8 cellular contexts compared by ENCODE assay signal in the genomic region with DNA sequence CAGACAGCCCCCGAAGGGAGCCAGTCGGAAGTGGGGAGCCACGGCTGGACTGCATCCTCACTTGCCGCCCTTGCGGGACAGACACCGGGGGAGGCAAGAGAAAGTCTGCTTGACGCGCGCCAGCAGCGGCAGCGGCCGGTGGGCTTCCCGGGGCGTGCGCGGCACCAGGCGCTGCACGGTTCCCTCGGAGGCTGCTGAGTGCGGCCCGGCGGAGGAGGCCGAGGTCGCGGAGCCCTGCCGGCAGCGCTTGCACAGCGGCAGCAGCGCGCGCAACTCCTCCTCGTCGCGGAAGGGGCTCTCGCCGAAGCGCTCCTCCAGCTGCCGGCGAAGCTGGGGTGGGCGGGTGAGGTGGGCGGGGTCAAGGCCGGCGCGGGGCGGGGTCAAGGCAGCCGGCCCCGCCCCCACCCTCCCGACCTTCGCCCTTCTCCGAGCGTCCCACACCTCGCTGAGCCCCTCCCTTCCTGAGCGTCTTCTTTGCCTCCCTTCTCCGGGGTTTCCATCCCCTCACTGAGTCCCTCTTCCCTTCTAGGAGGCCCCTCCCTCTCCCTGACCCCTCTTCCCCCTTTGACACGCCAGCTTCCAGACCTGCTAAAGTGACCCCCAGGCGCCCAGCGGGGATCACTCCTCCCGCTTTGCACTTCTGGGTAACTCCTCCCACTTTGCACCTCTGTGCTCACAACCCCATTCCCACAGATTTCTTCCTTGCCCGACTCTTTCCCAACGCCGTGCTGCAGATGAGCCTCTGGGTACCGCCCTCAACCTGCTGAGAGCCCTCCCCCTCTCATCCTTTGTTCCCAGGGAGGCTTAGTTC. TPM values are rescaled to one million over a fixed set of nuclear protein-coding genes. Genes with fewer than 3 reads are reported as not detected.
DNase-seq lines count a peak whose midpoint lies in the region; ATAC-seq and TF ChIP-seq lines count a peak whose summit lies in the region.

No MANE protein-coding gene starts in this region.

- H3F3A ChIP-seq in smooth muscle cell (ENCODE audit: low read depth) = no peaks in the 10 kb centered on the region

- no peaks in the 10 kb centered on the region for H3K27me3 ChIP-seq in ascending aorta
- peaks cover 18% of the 10 kb centered on the region for H3K27me3 ChIP-seq in iPS-18a (ENCODE audit: control insufficient read depth, insufficient read depth, low read length)
- peaks cover 22% of the 10 kb centered on the region for H3K27me3 ChIP-seq in smooth muscle cell (ENCODE audit: low read depth)

- no peaks in the 10 kb centered on the region for H3K9me3 ChIP-seq in ascending aorta
- H3K9me3 ChIP-seq in iPS-18a (ENCODE audit: control insufficient read depth, low read depth, low read length) = no peaks in the 10 kb centered on the region
- H3K9me3 ChIP-seq in smooth muscle cell (replicated peaks; ENCODE audit: low read depth) = no peaks in the 10 kb centered on the region

- intact Hi-C loops in ascending aorta (cut with DNase I) = loop anchor here (5.0 kb wide), 1 partner anchor 56 kb away; no protein-coding TSS in a partner anchor

- H3K36me3 ChIP-seq in ascending aorta (no peaks in the 10 kb centered on the region), iPS-18a (ENCODE audit: control insufficient read depth, low read depth, low read length) (no peaks in the 10 kb centered on the region), smooth muscle cell (ENCODE audit: low read depth) (no peaks in the 10 kb centered on the region)

- H3K4me3 ChIP-seq in NB4 (ENCODE audit: low read depth, low read length) (peak overlapping the region; percentile 42), ascending aorta (peak overlapping the region; percentile 58 to 69), iPS-18a (ENCODE audit: low read length) (peak overlapping the region; percentile 79), smooth muscle cell (peak overlapping the region; percentile 81)

- TF ChIP-seq POLR2A in NB4 (IDR thresholded peaks at IDR 0.05; ENCODE audit: extremely low read depth, insufficient read length) = peak; percentile 14

- no peaks in the 10 kb centered on the region for H3K79me2 ChIP-seq in smooth muscle cell (ENCODE audit: low read depth)

- H3K4me1 ChIP-seq in ascending aorta (peaks cover 9 to 10% of the 10 kb centered on the region in 2 donors), iPS-18a (ENCODE audit: control insufficient read depth, low read depth, low read length) (peaks cover 16% of the 10 kb centered on the region), smooth muscle cell (ENCODE audit: low read depth) (peaks cover 12% of the 10 kb centered on the region)

- peak overlapping the region; percentile 100 for H3K4me2 ChIP-seq in smooth muscle cell

- 4% methylated on average over 50 of the region's 62 CpGs for WGBS in smooth muscle cell (ENCODE audit: low lambda C conversion rate)

- DNase-seq in NCI-H1436 (lab: John Stamatoyannopoulos, UW) = peak; percentile 80
- no peak for DNase-seq in NCI-H1436 treated with DMSO at 0.1 percent for 48 hours (lab: John Stamatoyannopoulos, UW)
- peak; percentile 86 for DNase-seq in NB4 (ENCODE audit: low read depth)
- DNase-seq in T-helper 1 cell = peak; percentile 40 to 64 (median 54)
- DNase-seq in ascending aorta (ENCODE audit: low spot score in 2 of 2) = peak in 1 of 2 donors; percentile 63
- DNase-seq in smooth muscle cell (lab: John Stamatoyannopoulos, UW; ENCODE audit: unreplicated experiment) = no peak

- H3K27ac ChIP-seq in ascending aorta (no peak overlapping the region), iPS-18a (ENCODE audit: low read length) (peak overlapping the region; percentile 2), smooth muscle cell (ENCODE audit: low read depth) (no peak overlapping the region)

- peak overlapping the region; percentile 98 for H2AFZ ChIP-seq in smooth muscle cell (ENCODE audit: low read depth)

- H4K20me1 ChIP-seq in smooth muscle cell (ENCODE audit: low read depth) = no peaks in the 10 kb centered on the region

- TF ChIP-seq CTCF in NB4 (IDR thresholded peaks at IDR 0.05; ENCODE audit: low read depth, low read length) = no peak
- TF ChIP-seq CTCF in ascending aorta (IDR thresholded peaks at IDR 0.05) = no peak
- TF ChIP-seq CTCF in smooth muscle cell (IDR thresholded peaks at IDR 0.05; ENCODE audit: borderline replicate concordance, insufficient read depth, poor library complexity, severe bottlenecking) = peak; percentile 2

- H3K9ac ChIP-seq in iPS-18a (ENCODE audit: low read length) (peak overlapping the region; percentile 49), smooth muscle cell (ENCODE audit: low read depth) (peak overlapping the region; percentile 20)

- no peak for ATAC-seq in GM18858 (IDR thresholded peaks at IDR 0.05; ENCODE audit: unreplicated experiment)

RNA-seq across cellular contexts. Expression of gene DUSP15, which starts 8.8 kb away (rescaled TPM):
- 13.0 TPM for total RNA-seq in ascending aorta
- 10.2 and 13.6 TPM in 2 replicates for total RNA-seq in smooth muscle cell
- 3.7 and 6.2 TPM in 2 replicates for polyA plus RNA-seq in smooth muscle cell

RNA-seq across cellular contexts. Expression of gene TTLL9, which starts 8.9 kb away (rescaled TPM):
- total RNA-seq in ascending aorta = not detected
- not detected in 2 replicates for total RNA-seq in smooth muscle cell
- 0.13 and 0.18 TPM in 2 replicates for polyA plus RNA-seq in smooth muscle cell

RNA-seq across cellular contexts. Expression of gene FOXS1, which starts 16.1 kb away (rescaled TPM):
- total RNA-seq in ascending aorta (21.8 TPM), smooth muscle cell (0.09 and 2.6 TPM in 2 replicates)
- polyA plus RNA-seq in smooth muscle cell = 2.1 and 3.3 TPM in 2 replicates

RNA-seq across cellular contexts. Expression of gene MYLK2, which starts 42.4 kb away (rescaled TPM):
- total RNA-seq in ascending aorta (not detected), smooth muscle cell (0.09 and 0.54 TPM in 2 replicates)
- 0.22 TPM in 1 of 2 replicates, not detected in the other for polyA plus RNA-seq in smooth muscle cell

Comparison
In these comparisons a context has a peak if more than half of its experiments do, and no peak if none do; other contexts are left out.
1. DNase-seq: peak in NCI-H1436 (single experiment), NB4 (single experiment) and T-helper 1 cell (5 of 5); none in NCI-H1436 treated with DMSO at 0.1 percent for 48 hours (single experiment) and smooth muscle cell (single experiment).
2. Peak in every context shown above with its lines, with median percentiles within 50 percentile points of each other: H3K4me3 ChIP-seq.